In the genomic region with DNA sequence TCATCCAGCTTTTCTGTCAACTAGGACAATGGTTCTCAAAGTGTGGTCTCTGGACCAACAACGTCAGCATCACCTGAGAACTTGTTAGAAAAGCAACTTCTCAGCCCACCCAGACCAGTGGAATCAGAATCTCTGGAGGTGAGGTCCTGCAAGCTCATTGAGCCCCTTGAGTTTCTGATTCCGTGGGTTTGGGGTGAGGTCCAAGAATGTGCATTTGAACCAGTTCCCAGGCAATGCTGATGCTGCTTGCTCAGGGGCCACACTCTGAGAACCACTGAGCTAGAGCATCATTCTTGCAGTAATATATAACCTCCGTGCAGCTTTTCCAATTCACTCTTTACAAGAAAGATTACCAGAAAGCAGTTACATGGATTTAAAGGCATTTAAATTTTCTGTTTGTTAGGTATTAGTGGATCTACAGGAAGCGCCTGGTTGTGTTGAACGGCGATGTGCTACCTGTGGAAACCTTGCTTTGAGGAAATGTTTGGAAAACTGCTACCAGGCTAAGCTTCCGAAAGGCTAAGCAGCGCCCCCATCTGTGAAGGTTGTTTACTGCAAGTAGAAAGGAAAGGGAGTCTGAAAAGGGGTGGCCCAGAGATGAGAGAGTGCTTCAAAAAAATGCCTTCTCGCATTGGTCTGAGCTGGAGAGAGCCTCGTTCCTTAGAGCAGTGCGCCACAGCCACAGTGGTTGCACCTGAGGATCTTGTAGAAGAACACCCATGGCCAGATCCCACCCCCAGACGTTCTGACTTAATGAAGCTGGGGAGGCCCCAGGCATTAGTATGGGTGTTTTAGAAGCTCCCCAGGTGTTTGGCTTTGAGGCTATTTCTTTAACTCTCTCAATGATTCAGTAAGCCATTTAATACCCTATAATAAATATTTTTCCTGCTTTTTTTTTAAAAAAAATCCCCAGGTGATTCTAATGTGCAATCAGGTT, we compare ENCODE assay signal across 9 cellular contexts. TPM values are rescaled to one million over a fixed set of nuclear protein-coding genes. Genes with fewer than 3 reads are reported as not detected.
A peak's percentile ranks its signal among the peaks of the same experiment; 100 is the strongest.
DNase-seq lines count a peak whose midpoint lies in the region; ATAC-seq, FAIRE-seq and TF ChIP-seq lines count a peak whose summit lies in the region.
"Had no signal": no experiment of that assay in that cellular context is flagged by ENCODE, and none has a peak within 500 bp of the region (broad histone marks: within the 10 kb centered on the region; RNA-seq: fewer than 3 reads in every experiment).

No MANE protein-coding gene starts in this region.

- peaks cover 0 to 2% (median 0%) of the 10 kb centered on the region in 3 donors for H3K27me3 Mint-ChIP-seq in CD14-positive monocyte (ENCODE audit: low read depth in 3 of 3)
- H3K27me3 Mint-ChIP-seq in astrocyte (ENCODE audit: low read depth, unreplicated experiment) = no peaks in the 10 kb centered on the region
- no peaks in the 10 kb centered on the region for H3K27me3 Mint-ChIP-seq in immature natural killer cell (ENCODE audit: low read depth in 3 of 3)

- H3K27ac Mint-ChIP-seq in CD14-positive monocyte = peak overlapping the region in 1 of 7 donors; percentile 37
- H3K27ac Mint-ChIP-seq in astrocyte (ENCODE audit: unreplicated experiment) = no peak overlapping the region
- peak overlapping the region; percentile 1 to 88 (median 70) for H3K27ac Mint-ChIP-seq in immature natural killer cell
- H3K27ac Mint-ChIP-seq in stimulated activated effector memory CD8-positive, alpha-beta T cell treated with anti-CD3 and anti-CD28 coated beads, Interleukin-12 subunit alpha, Interleukin-12 subunit beta, amount 100 ng/mL, for 72 hours = no peak overlapping the region

- no peak overlapping the region for H3K4me2 ChIP-seq in OCI-LY3 (ENCODE audit: low read length)
- no peak overlapping the region for H3K4me2 ChIP-seq in astrocyte (ENCODE audit: low read length)

- no peak overlapping the region for H3K4me3 ChIP-seq in OCI-LY3 (ENCODE audit: low read length)
- H3K4me3 ChIP-seq in astrocyte (ENCODE audit: insufficient read depth, low read depth, low read length) = no peak overlapping the region

- no peaks in the 10 kb centered on the region for H3K27me3 ChIP-seq in OCI-LY3 (ENCODE audit: low read depth, low read length)
- H3K27me3 ChIP-seq in astrocyte (ENCODE audit: insufficient read depth, low read length) = no peaks in the 10 kb centered on the region

- peak; percentile 97 for TF ChIP-seq CTCF in CD14-positive monocyte (IDR thresholded peaks at IDR 0.05)
- peak; percentile 25 for TF ChIP-seq CTCF in GM13976 (IDR thresholded peaks at IDR 0.05; ENCODE audit: borderline replicate concordance, control extremely low read depth, extremely low read depth, insufficient read depth, missing control alignments)
- TF ChIP-seq CTCF in OCI-LY3 (IDR thresholded peaks at IDR 0.05; ENCODE audit: low read depth, low read length) = peak; percentile 86
- peak; percentile 68 for TF ChIP-seq CTCF in astrocyte (IDR thresholded peaks at IDR 0.05; ENCODE audit: insufficient read depth, low read depth, low read length)

- no peak overlapping the region for H3K9ac ChIP-seq in OCI-LY3 (ENCODE audit: low read length)
- no peak overlapping the region for H3K9ac ChIP-seq in astrocyte (ENCODE audit: low read length)

- H3K79me2 ChIP-seq in OCI-LY3 (ENCODE audit: low read length) (no peaks in the 10 kb centered on the region), astrocyte (ENCODE audit: insufficient read depth, low read length) (no peaks in the 10 kb centered on the region)

- FAIRE-seq in astrocyte (lab: Jason Lieb, UNC) = no peak

- H3K36me3 ChIP-seq in OCI-LY3 (replicated peaks; ENCODE audit: low read depth, low read length) (no peaks in the 10 kb centered on the region), astrocyte (ENCODE audit: insufficient read depth, low read length) (peaks cover 5% of the 10 kb centered on the region)

- DNase-seq in CD14-positive monocyte (ENCODE audit: low spot score) = no peak
- DNase-seq in GM13976 (ENCODE audit: low spot score) = peak; percentile 37
- peak; percentile 42 for DNase-seq in astrocyte (ENCODE audit: low read depth)
- DNase-seq in immature natural killer cell = peak; percentile 45 to 49 (median 47)
- peak; percentile 23 to 66 for DNase-seq in stimulated activated effector memory CD8-positive, alpha-beta T cell treated with anti-CD3 and anti-CD28 coated beads, Interleukin-12 subunit alpha, Interleukin-12 subunit beta, amount 100 ng/mL, for 72 hours (ENCODE audit: low spot score in 2 of 2)

- intact Hi-C loops in CD14-positive monocyte (cut with micrococcal nuclease) = loop anchor here in 1 of 2 donors (10.0 kb wide), 1 partner anchor 267 kb away; no protein-coding TSS in a partner anchor

- H3K4me3 Mint-ChIP-seq in CD14-positive monocyte (no peak overlapping the region), astrocyte (ENCODE audit: unreplicated experiment) (no peak overlapping the region), immature natural killer cell (no peak overlapping the region)
- H3K4me3 Mint-ChIP-seq in stimulated activated effector memory CD8-positive, alpha-beta T cell treated with anti-CD3 and anti-CD28 coated beads, Interleukin-12 subunit alpha, Interleukin-12 subunit beta, amount 100 ng/mL, for 72 hours = no peak overlapping the region

- H3K36me3 Mint-ChIP-seq in CD14-positive monocyte = peaks cover 52 to 67% of the 10 kb centered on the region in 2 donors
- H3K36me3 Mint-ChIP-seq in astrocyte (ENCODE audit: low read depth, unreplicated experiment) = peaks cover 8% of the 10 kb centered on the region
- peaks cover 7 to 29% (median 19%) of the 10 kb centered on the region in 3 donors for H3K36me3 Mint-ChIP-seq in immature natural killer cell
- peaks cover 5% of the 10 kb centered on the region for H3K36me3 Mint-ChIP-seq in stimulated activated effector memory CD8-positive, alpha-beta T cell treated with anti-CD3 and anti-CD28 coated beads, Interleukin-12 subunit alpha, Interleukin-12 subunit beta, amount 100 ng/mL, for 72 hours

- H4K20me1 ChIP-seq in OCI-LY3 (ENCODE audit: insufficient read depth, low read length) (no peaks in the 10 kb centered on the region), astrocyte (ENCODE audit: insufficient read depth, low read length) (no peaks in the 10 kb centered on the region)

- no peak overlapping the region for H2AFZ ChIP-seq in OCI-LY3 (ENCODE audit: low read depth, low read length)
- no peak overlapping the region for H2AFZ ChIP-seq in astrocyte (ENCODE audit: low read depth, low read length)

- no peak overlapping the region for H3K27ac ChIP-seq in OCI-LY3 (ENCODE audit: low read length)
- H3K27ac ChIP-seq in astrocyte (ENCODE audit: low read depth, low read length) = no peak overlapping the region

- H3K4me1 ChIP-seq in OCI-LY3 (ENCODE audit: low read length) (peaks cover 21% of the 10 kb centered on the region), astrocyte (ENCODE audit: insufficient read depth, low read length) (peaks cover 22% of the 10 kb centered on the region)

- H3K4me1 Mint-ChIP-seq in CD14-positive monocyte = peaks cover 16% of the 10 kb centered on the region
- peaks cover 16% of the 10 kb centered on the region for H3K4me1 Mint-ChIP-seq in astrocyte (ENCODE audit: low read depth, unreplicated experiment)
- H3K4me1 Mint-ChIP-seq in immature natural killer cell = peaks cover 22 to 58% of the 10 kb centered on the region in 2 donors
- peaks cover 24% of the 10 kb centered on the region for H3K4me1 Mint-ChIP-seq in stimulated activated effector memory CD8-positive, alpha-beta T cell treated with anti-CD3 and anti-CD28 coated beads, Interleukin-12 subunit alpha, Interleukin-12 subunit beta, amount 100 ng/mL, for 72 hours

- no peaks in the 10 kb centered on the region for H3K9me3 Mint-ChIP-seq in CD14-positive monocyte
- no peaks in the 10 kb centered on the region for H3K9me3 Mint-ChIP-seq in astrocyte (ENCODE audit: unreplicated experiment)
- H3K9me3 Mint-ChIP-seq in immature natural killer cell = no peaks in the 10 kb centered on the region
- no peaks in the 10 kb centered on the region for H3K9me3 Mint-ChIP-seq in stimulated activated effector memory CD8-positive, alpha-beta T cell treated with anti-CD3 and anti-CD28 coated beads, Interleukin-12 subunit alpha, Interleukin-12 subunit beta, amount 100 ng/mL, for 72 hours

- in situ Hi-C loops in GM13976 (cut with MboI; ENCODE audit: low sequenced_read_pairs, unreplicated experiment) = loop anchor here (5.0 kb wide), 1 partner anchor 114 kb away; no protein-coding TSS in a partner anchor

- no peak for ATAC-seq in stimulated activated effector memory CD8-positive, alpha-beta T cell treated with anti-CD3 and anti-CD28 coated beads, Interleukin-12 subunit alpha, Interleukin-12 subunit beta, amount 100 ng/mL, for 72 hours
- ATAC-seq in GM21381 (IDR thresholded peaks at IDR 0.05; ENCODE audit: unreplicated experiment) = no peak
- ATAC-seq in GM19452 (IDR thresholded peaks at IDR 0.05; ENCODE audit: unreplicated experiment) = no peak

- H3K9me3 ChIP-seq in OCI-LY3 (ENCODE audit: insufficient read depth, low read length) (no peaks in the 10 kb centered on the region), astrocyte (ENCODE audit: insufficient read depth, low read depth, low read length) (no peaks in the 10 kb centered on the region)

RNA-seq across cellular contexts. Expression of gene RLBP1, which starts 50.0 kb away (rescaled TPM):
- polyA plus RNA-seq in CD14-positive monocyte (not detected), immature natural killer cell (under 1 TPM in 1 of 3 donors, not detected in 2; 0.35 TPM)
- not detected in 2 replicates for total RNA-seq in astrocyte
- total RNA-seq: pulmonary artery endothelial cell had no signal

Comparison
In these comparisons a context has a peak if more than half of its experiments do, and no peak if none do; other contexts are left out.
1. H3K27ac Mint-ChIP-seq: peak in immature natural killer cell (6 of 6); none in astrocyte (single experiment) and stimulated activated effector memory CD8-positive, alpha-beta T cell treated with anti-CD3 and anti-CD28 coated beads, Interleukin-12 subunit alpha, Interleukin-12 subunit beta, amount 100 ng/mL, for 72 hours (single experiment).
2. CTCF ChIP-seq: peak in every context shown above with its lines; median percentile 97 in CD14-positive monocyte; 86 in OCI-LY3; 68 in astrocyte; 25 in GM13976.